In genomic region chr20:31811796-31812728, GRCh38 we compare ENCODE assay signal across 13 cellular contexts. TPM values are rescaled to one million over a fixed set of nuclear protein-coding genes. Genes with fewer than 3 reads are reported as not detected.
A peak's percentile ranks its signal among the peaks of the same experiment; 100 is the strongest.
DNase-seq lines count a peak whose midpoint lies in the region; ATAC-seq and TF ChIP-seq lines count a peak whose summit lies in the region.
"Had no signal": no experiment of that assay in that cellular context is flagged by ENCODE, and none has a peak within 500 bp of the region (broad histone marks: within the 10 kb centered on the region; RNA-seq: fewer than 3 reads in every experiment).

No MANE protein-coding gene starts in this region.

- peaks cover 31% of the 10 kb centered on the region for H3K36me3 ChIP-seq in MG63
- H3K36me3 ChIP-seq in brain microvascular endothelial cell (replicated peaks): no peaks in the 10 kb centered on the region
- H3K36me3 ChIP-seq in MM.1S (replicated peaks; ENCODE audit: insufficient read depth, low read length): no peaks in the 10 kb centered on the region
- H3K36me3 ChIP-seq in ovary: no peaks in the 10 kb centered on the region

- no peaks in the 10 kb centered on the region for H3K27me3 ChIP-seq in MG63
- H3K27me3 ChIP-seq in brain microvascular endothelial cell (replicated peaks): no peaks in the 10 kb centered on the region
- no peaks in the 10 kb centered on the region for H3K27me3 ChIP-seq in MM.1S (replicated peaks; ENCODE audit: insufficient read depth, low read length)
- no peaks in the 10 kb centered on the region for H3K27me3 ChIP-seq in ovary

- no peak for TF ChIP-seq EP300 in ovary (IDR thresholded peaks at IDR 0.05)

- intact Hi-C loops in ovary (cut with DNase I): no loop called here

- H3F3A ChIP-seq in MM.1S (ENCODE audit: insufficient read depth, low read length): no peaks in the 10 kb centered on the region

- TF ChIP-seq CTCF in brain microvascular endothelial cell (IDR thresholded peaks at IDR 0.05; ENCODE audit: low read depth, low read length, missing control alignments) (no peak), MM.1S (IDR thresholded peaks at IDR 0.05; ENCODE audit: low read length) (no peak), ovary (IDR thresholded peaks at IDR 0.05) (no peak)

- H3K4me2 ChIP-seq in MM.1S (ENCODE audit: low read depth, low read length): no peak overlapping the region

- H3K4me1 Mint-ChIP-seq in natural killer cell treated with Interleukin-12 subunit alpha and Interleukin-12 subunit beta and Interleukin-15 and Interleukin-18, amount 100 ng/mL, for 72 hours (ENCODE audit: low read depth in 2 of 2): no peaks in the 10 kb centered on the region

- no peak overlapping the region for H3K27ac Mint-ChIP-seq in natural killer cell treated with Interleukin-12 subunit alpha and Interleukin-12 subunit beta and Interleukin-15 and Interleukin-18, amount 100 ng/mL, for 72 hours

- H3K79me2 ChIP-seq in MM.1S (ENCODE audit: low read length): no peaks in the 10 kb centered on the region

- WGBS in ovary, 3 donors: 32 to 42% (median 38%) methylated on average over 15 of the region's 15 CpGs

- H4K20me1 ChIP-seq in MM.1S (ENCODE audit: insufficient read depth, low read length): no peaks in the 10 kb centered on the region

- H3K36me3 Mint-ChIP-seq in natural killer cell treated with Interleukin-12 subunit alpha and Interleukin-12 subunit beta and Interleukin-15 and Interleukin-18, amount 100 ng/mL, for 72 hours: no peaks in the 10 kb centered on the region

- H3K9me3 ChIP-seq in MG63: no peaks in the 10 kb centered on the region
- no peaks in the 10 kb centered on the region for H3K9me3 ChIP-seq in MM.1S (replicated peaks; ENCODE audit: insufficient read depth, low read length)
- H3K9me3 ChIP-seq in ovary: no peaks in the 10 kb centered on the region

- no peak overlapping the region for H2AFZ ChIP-seq in MM.1S (ENCODE audit: low read length)

- H3K4me3 Mint-ChIP-seq in natural killer cell treated with Interleukin-12 subunit alpha and Interleukin-12 subunit beta and Interleukin-15 and Interleukin-18, amount 100 ng/mL, for 72 hours: no peak overlapping the region

- peak overlapping the region; percentile 92 for H3K27ac ChIP-seq in brain microvascular endothelial cell
- no peak overlapping the region for H3K27ac ChIP-seq in MM.1S (ENCODE audit: low read length)
- no peak overlapping the region for H3K27ac ChIP-seq in ovary

- H3K4me1 ChIP-seq in MM.1S (ENCODE audit: low read length) (no peaks in the 10 kb centered on the region), ovary (ENCODE audit: insufficient read depth) (peaks cover 6% of the 10 kb centered on the region)

- H3K4me3 ChIP-seq in MG63 (no peak overlapping the region), brain microvascular endothelial cell (ENCODE audit: low read depth, low read length) (no peak overlapping the region), MM.1S (ENCODE audit: low read length) (no peak overlapping the region), ovary (no peak overlapping the region)

- no peaks in the 10 kb centered on the region for H3K9me3 Mint-ChIP-seq in natural killer cell treated with Interleukin-12 subunit alpha and Interleukin-12 subunit beta and Interleukin-15 and Interleukin-18, amount 100 ng/mL, for 72 hours

- DNase-seq in A172 (ENCODE audit: low spot score) (peak; percentile 92), MG63 (peak; percentile 62), brain microvascular endothelial cell (peak; percentile 87), kidney glomerular epithelial cell (lab: John Stamatoyannopoulos, UW) (peak; percentile 24), MM.1S (no peak), ovary (no peak), mucosa of gallbladder (ENCODE audit: low spot score) (no peak)
- DNase-seq in natural killer cell treated with Interleukin-12 subunit alpha and Interleukin-12 subunit beta and Interleukin-15 and Interleukin-18, amount 100 ng/mL, for 72 hours (ENCODE audit: low spot score): no peak
- DNase-seq: activated CD8-positive, alpha-beta memory T cell treated with anti-CD3 and anti-CD28 coated beads, Interleukin-2, amount 50 U/mL, for 48 hours; cortex of kidney; NCI-H2029; nucleus accumbens had no signal

- no peak for TF ChIP-seq POLR2A in ovary (IDR thresholded peaks at IDR 0.05)

- no peak for ATAC-seq in natural killer cell treated with Interleukin-12 subunit alpha and Interleukin-12 subunit beta and Interleukin-15 and Interleukin-18, amount 100 ng/mL, for 72 hours

- H3K9me2 ChIP-seq in MM.1S (replicated peaks; ENCODE audit: insufficient read depth, low read length): no peaks in the 10 kb centered on the region

- no peak overlapping the region for H3K9ac ChIP-seq in MM.1S (ENCODE audit: low read length)

- H3K27me3 Mint-ChIP-seq in natural killer cell treated with Interleukin-12 subunit alpha and Interleukin-12 subunit beta and Interleukin-15 and Interleukin-18, amount 100 ng/mL, for 72 hours: no peaks in the 10 kb centered on the region

- in situ Hi-C loops in brain microvascular endothelial cell (cut with HindIII; ENCODE audit: low pct_ligation_motif_present, low sequenced_read_pairs): no loop called here

RNA-seq across cellular contexts. Expression of gene MYLK2, which starts 7.1 kb away (rescaled TPM):
- total RNA-seq in A172 (2014; rRNA removed; shearing (Covaris generic)): 0.55 and 0.91 TPM in 2 replicates
- total RNA-seq in MG63 (2014; rRNA removed; shearing (Covaris generic); ENCODE audit: low replicate concordance): not detected in 2 replicates
- 1 to 10 TPM in 1 of 2 donors, under 1 TPM in 1; 0.98 to 1.8 TPM for total RNA-seq in natural killer cell treated with Interleukin-12 subunit alpha and Interleukin-12 subunit beta and Interleukin-15 and Interleukin-18, amount 100 ng/mL, for 72 hours
- under 1 TPM in 1 of 7 donors, not detected in 6; 0.08 TPM for total RNA-seq in ovary
- under 1 TPM; 0.20 to 0.35 TPM for polyA plus RNA-seq in ovary
- total RNA-seq in mucosa of gallbladder: not detected
- total RNA-seq: ureter had no signal

RNA-seq across cellular contexts. Expression of gene FOXS1, which starts 33.3 kb away (rescaled TPM):
- total RNA-seq in A172 (2014; rRNA removed; shearing (Covaris generic)): 2.4 TPM in 1 of 2 replicates, not detected in the other
- 0.07 TPM in 1 of 2 replicates, not detected in the other for total RNA-seq in MG63 (2014; rRNA removed; shearing (Covaris generic); ENCODE audit: low replicate concordance)
- total RNA-seq in natural killer cell treated with Interleukin-12 subunit alpha and Interleukin-12 subunit beta and Interleukin-15 and Interleukin-18, amount 100 ng/mL, for 72 hours: not detected
- total RNA-seq in ovary (1 to 10 TPM in 2 of 7 donors, under 1 TPM in 3, not detected in 2; 0.40 to 1.5 (median 0.69) TPM), mucosa of gallbladder (1.6 TPM)
- polyA plus RNA-seq in ovary: 1 to 10 TPM in 1 of 2 donors, under 1 TPM in 1; 0.52 to 5.0 TPM
- total RNA-seq: ureter had no signal

RNA-seq across cellular contexts. Expression of gene DUSP15, which starts 58.3 kb away (rescaled TPM):
- 2.4 and 2.5 TPM in 2 replicates for total RNA-seq in A172 (2014; rRNA removed; shearing (Covaris generic))
- 1.3 and 1.9 TPM in 2 replicates for total RNA-seq in MG63 (2014; rRNA removed; shearing (Covaris generic); ENCODE audit: low replicate concordance)
- not detected for total RNA-seq in natural killer cell treated with Interleukin-12 subunit alpha and Interleukin-12 subunit beta and Interleukin-15 and Interleukin-18, amount 100 ng/mL, for 72 hours
- 10 to 100 TPM in 2 of 7 donors, 1 to 10 TPM in 5; 5.2 to 17.0 (median 6.9) TPM for total RNA-seq in ovary
- polyA plus RNA-seq in ovary: 1 to 10 TPM; 2.5 to 8.4 TPM
- total RNA-seq in mucosa of gallbladder: 2.8 TPM

RNA-seq across cellular contexts. Expression of gene TTLL9, which starts 58.4 kb away (rescaled TPM):
- 0.12 and 0.24 TPM in 2 replicates for total RNA-seq in A172 (2014; rRNA removed; shearing (Covaris generic))
- not detected in 2 replicates for total RNA-seq in MG63 (2014; rRNA removed; shearing (Covaris generic); ENCODE audit: low replicate concordance)
- not detected for total RNA-seq in natural killer cell treated with Interleukin-12 subunit alpha and Interleukin-12 subunit beta and Interleukin-15 and Interleukin-18, amount 100 ng/mL, for 72 hours
- 10 to 100 TPM in 1 of 7 donors, 1 to 10 TPM in 1, under 1 TPM in 5; 0.25 to 10.6 (median 0.47) TPM for total RNA-seq in ovary
- polyA plus RNA-seq in ovary: under 1 TPM; 0.24 to 0.30 TPM
- 0.29 TPM for total RNA-seq in mucosa of gallbladder

Comparison
In these comparisons a context has a peak if more than half of its experiments do, and no peak if none do; other contexts are left out.
1. DNase-seq: peak in A172 (single experiment), MG63 (single experiment), brain microvascular endothelial cell (single experiment) and kidney glomerular epithelial cell (single experiment); none in MM.1S (single experiment), natural killer cell treated with Interleukin-12 subunit alpha and Interleukin-12 subunit beta and Interleukin-15 and Interleukin-18, amount 100 ng/mL, for 72 hours (single experiment), ovary (0 of 5) and mucosa of gallbladder (single experiment).